Comparison of ENCODE assay signal across 1 cellular context in genomic region chr17:44978807-44979206, GRCh38.
TF ChIP-seq lines count a peak whose summit lies in the region.

No MANE protein-coding gene starts in this region.

TF ChIP-seq in HepG2, 621 proteins besides CTCF, POLR2A, EP300 and RAD21:
- peak; percentile 86 for TF ChIP-seq ZNF263 (CRISPR knock-in tag; IDR thresholded peaks at IDR 0.05)
- no peak for TF ChIP-seq ZNF431 (CRISPR knock-in tag; IDR thresholded peaks at IDR 0.05; ENCODE audit: borderline replicate concordance, low read depth)
- TF ChIP-seq ZBTB8A (CRISPR knock-in tag; IDR thresholded peaks at IDR 0.05; ENCODE audit: borderline replicate concordance, low read depth) = no peak
- TF ChIP-seq ZNF143 (CRISPR knock-in tag; IDR thresholded peaks at IDR 0.05) = no peak
- TF ChIP-seq TBL1XR1 (IDR thresholded peaks at IDR 0.05; ENCODE audit: borderline replicate concordance, low read length, partially characterized antibody) = no peak
- 0 out of 2 replicates have a peak, but pooled peaks have one; percentile 5 for TF ChIP-seq KDM2A (CRISPR knock-in tag; IDR thresholded peaks at IDR 0.05; ENCODE audit: borderline replicate concordance, low read depth)
- TF ChIP-seq MBNL3 (CRISPR knock-in tag; conservative IDR thresholded peaks at IDR 0.05) = no peak
- TF ChIP-seq ZNF136 (CRISPR knock-in tag; IDR thresholded peaks at IDR 0.05; ENCODE audit: low read depth) = no peak
- no peak for TF ChIP-seq MAF1 (CRISPR knock-in tag; IDR thresholded peaks at IDR 0.05; ENCODE audit: borderline replicate concordance)
